8 cellular contexts compared by ENCODE assay signal in the genomic region with DNA sequence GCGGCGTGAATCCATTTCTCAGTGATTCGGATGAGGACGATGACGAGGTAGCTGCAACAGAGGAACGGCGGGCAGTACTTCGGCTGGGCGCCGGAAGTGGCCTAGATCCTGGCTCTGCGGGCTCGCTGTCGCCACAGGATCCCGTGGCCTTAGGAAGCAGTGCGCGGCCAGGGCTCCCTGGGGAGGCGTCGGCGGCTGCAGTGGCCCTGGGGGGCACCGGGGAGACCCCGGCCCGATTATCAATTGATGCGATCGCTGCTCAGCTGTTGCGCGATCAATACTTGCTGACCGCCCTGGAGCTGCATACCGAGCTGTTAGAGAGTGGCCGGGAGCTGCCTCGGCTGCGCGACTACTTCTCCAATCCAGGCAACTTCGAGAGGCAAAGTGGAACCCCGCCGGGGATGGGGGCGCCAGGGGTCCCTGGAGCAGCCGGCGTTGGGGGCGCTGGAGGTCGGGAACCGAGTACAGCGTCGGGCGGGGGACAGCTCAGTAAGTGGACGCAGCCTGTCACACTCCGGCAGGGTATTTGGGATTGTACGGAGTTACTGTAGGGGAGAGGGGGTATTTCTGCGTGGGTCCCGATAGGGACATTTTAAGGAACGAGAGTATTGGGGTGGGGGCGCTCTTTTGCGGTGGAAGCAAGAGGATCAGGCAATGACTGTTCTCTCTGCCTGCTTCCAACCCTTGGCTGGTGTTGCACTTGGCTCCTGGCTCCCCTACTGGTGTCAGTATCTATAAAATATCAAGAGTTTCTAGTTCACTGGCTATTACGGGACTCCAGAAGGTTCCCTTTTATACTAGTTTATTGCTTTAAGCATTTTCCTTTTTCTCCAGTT. TPM values are rescaled to one million over a fixed set of nuclear protein-coding genes. Genes with fewer than 3 reads are reported as not detected.
DNase-seq lines count a peak whose midpoint lies in the region; ATAC-seq, FAIRE-seq and TF ChIP-seq lines count a peak whose summit lies in the region.

No MANE protein-coding gene starts in this region.

- no peaks in the 10 kb centered on the region for H3K9me3 ChIP-seq in astrocyte (ENCODE audit: insufficient read depth, low read depth, low read length)

- H3K27me3 ChIP-seq in astrocyte (ENCODE audit: insufficient read depth, low read length) = no peaks in the 10 kb centered on the region

- DNase-seq in activated T-cell treated with anti-CD3 and anti-CD28 coated beads for 1 hour (ENCODE audit: low read depth) (peak; percentile 6), activated T-cell treated with anti-CD3 and anti-CD28 coated beads for 4 hours (no peak), RPMI8226 (peak; percentile 61), astrocyte (ENCODE audit: low read depth) (peak; percentile 6), hepatic stellate cell (ENCODE audit: low spot score) (peak; percentile 40), retina (peak; percentile 51)

- H3K27me3 Mint-ChIP-seq in astrocyte (ENCODE audit: low read depth, unreplicated experiment) = no peaks in the 10 kb centered on the region

- H3K9ac ChIP-seq in astrocyte (ENCODE audit: low read length) = peak overlapping the region; percentile 94

- peak overlapping the region; percentile 98 for H2AFZ ChIP-seq in astrocyte (ENCODE audit: low read depth, low read length)

- H3K4me3 ChIP-seq in astrocyte (ENCODE audit: insufficient read depth, low read depth, low read length) = peak overlapping the region; percentile 99

- peaks cover 56% of the 10 kb centered on the region for H3K79me2 ChIP-seq in astrocyte (ENCODE audit: insufficient read depth, low read length)

- peak; percentile 2 for ATAC-seq in HG03432 (IDR thresholded peaks at IDR 0.05; ENCODE audit: unreplicated experiment)
- no peak for ATAC-seq in GM18498 (IDR thresholded peaks at IDR 0.05; ENCODE audit: unreplicated experiment)

- H3K27ac Mint-ChIP-seq in astrocyte (ENCODE audit: unreplicated experiment) = peak overlapping the region; percentile 93

- H3K4me3 Mint-ChIP-seq in astrocyte (ENCODE audit: unreplicated experiment) = peak overlapping the region; percentile 98

- H3K36me3 Mint-ChIP-seq in astrocyte (ENCODE audit: low read depth, unreplicated experiment) = peaks cover 5% of the 10 kb centered on the region

- no peaks in the 10 kb centered on the region for H3K9me3 Mint-ChIP-seq in astrocyte (ENCODE audit: unreplicated experiment)

- H4K20me1 ChIP-seq in astrocyte (ENCODE audit: insufficient read depth, low read length) = peaks cover 44% of the 10 kb centered on the region

- FAIRE-seq in astrocyte (lab: Jason Lieb, UNC) = no peak

- H3K36me3 ChIP-seq in astrocyte (ENCODE audit: insufficient read depth, low read length) = no peaks in the 10 kb centered on the region

- peak; percentile 6 for TF ChIP-seq CTCF in astrocyte (IDR thresholded peaks at IDR 0.05; ENCODE audit: insufficient read depth, low read depth, low read length)

- peaks cover 5% of the 10 kb centered on the region for H3K4me1 ChIP-seq in astrocyte (ENCODE audit: insufficient read depth, low read length)

- peaks cover 9% of the 10 kb centered on the region for H3K4me1 Mint-ChIP-seq in astrocyte (ENCODE audit: low read depth, unreplicated experiment)

- peak overlapping the region; percentile 83 for H3K27ac ChIP-seq in astrocyte (ENCODE audit: low read depth, low read length)

- peak overlapping the region; percentile 86 for H3K4me2 ChIP-seq in astrocyte (ENCODE audit: low read length)

RNA-seq across cellular contexts. Expression of a gene that starts 0.7 kb away (rescaled TPM):
- 23.2 and 26.6 TPM in 2 replicates for total RNA-seq in astrocyte

RNA-seq across cellular contexts. Expression of a gene that starts 0.9 kb away (rescaled TPM):
- total RNA-seq in astrocyte = 17.1 and 20.0 TPM in 2 replicates
